15 cellular contexts compared by ENCODE assay signal in the genomic region with DNA sequence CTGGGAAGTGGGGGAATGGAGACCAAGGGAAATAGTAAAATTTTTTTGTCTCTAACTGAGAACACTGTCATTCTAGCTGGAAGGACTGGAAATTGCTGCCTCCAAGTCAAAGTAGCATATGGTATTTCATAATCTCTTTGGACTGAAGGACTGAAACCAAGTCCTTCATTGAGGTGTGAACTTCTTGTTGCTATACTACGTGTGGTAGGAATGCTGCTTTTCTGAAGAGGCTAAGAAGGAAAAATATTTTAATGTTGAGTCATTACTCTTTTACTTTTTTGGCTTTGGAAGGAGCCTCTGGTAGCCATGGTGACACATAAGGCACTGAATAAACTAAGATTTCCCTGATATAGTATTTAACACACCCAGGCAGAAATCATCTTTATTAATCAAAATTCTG.
DNase-seq lines count a peak whose midpoint lies in the region; ATAC-seq, FAIRE-seq and TF ChIP-seq lines count a peak whose summit lies in the region.
"Had no signal": no experiment of that assay in that cellular context is flagged by ENCODE, and none has a peak within 500 bp of the region (broad histone marks: within the 10 kb centered on the region; RNA-seq: fewer than 3 reads in every experiment).

No MANE protein-coding gene starts in this region.

- intact Hi-C loops in kidney (cut with DNase I): no loop called here

- H3K4me3 Mint-ChIP-seq in neural progenitor cell: no peak overlapping the region
- H3K4me3 Mint-ChIP-seq: CD4-positive, alpha-beta memory T cell; mesothelial cell of epicardium had no signal

- peaks cover 3% of the 10 kb centered on the region for H3K4me1 Mint-ChIP-seq in neural progenitor cell
- H3K4me1 Mint-ChIP-seq: CD4-positive, alpha-beta memory T cell had no signal

- peak; percentile 42 for DNase-seq in Daoy (ENCODE audit: low read depth)
- DNase-seq in RPMI7951 (ENCODE audit: low read depth): peak; percentile 76
- peak; percentile 5 for DNase-seq in epithelial cell of prostate (ENCODE audit: low read depth, low spot score)
- DNase-seq in non-pigmented ciliary epithelial cell (ENCODE audit: low read depth): peak; percentile 71
- DNase-seq in neural progenitor cell (ENCODE audit: low spot score): no peak
- no peak for DNase-seq in kidney
- DNase-seq in SKM-1 treated with dmso at 0.1 percent for 144 hours (lab: John Stamatoyannopoulos, UW; ENCODE audit: unreplicated experiment): no peak
- DNase-seq: activated CD4-positive, alpha-beta T cell treated with anti-CD3 and anti-CD28 coated beads, Interleukin-2, amount 50 U/mL, for 4 hours; activated gamma-delta T cell; CD4-positive, alpha-beta memory T cell; NCI-H2107 had no signal

- no peaks in the 10 kb centered on the region for H3F3A ChIP-seq in neural progenitor cell (ENCODE audit: low read depth)

- H2AFZ ChIP-seq in neural progenitor cell (replicated peaks): no peak overlapping the region

- H3K79me2 ChIP-seq in neural progenitor cell (ENCODE audit: low read depth): no peaks in the 10 kb centered on the region

- peaks cover 2% of the 10 kb centered on the region for H3K27me3 Mint-ChIP-seq in neural progenitor cell (ENCODE audit: insufficient read depth, low read depth)
- H3K27me3 Mint-ChIP-seq: CD4-positive, alpha-beta memory T cell had no signal

- peaks cover 23% of the 10 kb centered on the region for H3K9me3 ChIP-seq in neural progenitor cell (ENCODE audit: low read depth)
- H3K9me3 ChIP-seq in kidney (ENCODE audit: control insufficient read depth in 1 of 2, low read length in 2 of 2): peaks cover 5 to 8% of the 10 kb centered on the region in 2 donors
- H3K9me3 ChIP-seq: prostate gland had no signal

- H3K27me3 ChIP-seq in neural progenitor cell: no peaks in the 10 kb centered on the region

- H3K4me2 ChIP-seq in neural progenitor cell: no peak overlapping the region

- TF ChIP-seq CTCF in neural progenitor cell (IDR thresholded peaks at IDR 0.05) (no peak), kidney (IDR thresholded peaks at IDR 0.05; ENCODE audit: borderline replicate concordance, extremely low read depth, insufficient read depth) (no peak)

- H3K4me1 ChIP-seq in neural progenitor cell (no peaks in the 10 kb centered on the region), kidney (ENCODE audit: control insufficient read depth in 1 of 2, insufficient read depth in 1 of 2, low read depth in 1 of 2, low read length in 2 of 2) (no peaks in the 10 kb centered on the region)
- H3K4me1 ChIP-seq: prostate gland had no signal

- H3K9ac ChIP-seq in neural progenitor cell (no peak overlapping the region), kidney (ENCODE audit: low read length in 2 of 2) (no peak overlapping the region)

- no peak overlapping the region for H3K4me3 ChIP-seq in neural progenitor cell
- H3K4me3 ChIP-seq in kidney (ENCODE audit: low read length in 2 of 2): no peak overlapping the region
- H3K4me3 ChIP-seq: prostate gland had no signal

- no peaks in the 10 kb centered on the region for H4K20me1 ChIP-seq in neural progenitor cell (ENCODE audit: low read depth)

- peaks cover 9% of the 10 kb centered on the region for H3K36me3 ChIP-seq in neural progenitor cell
- H3K36me3 ChIP-seq in kidney (ENCODE audit: control insufficient read depth in 1 of 2, insufficient read depth in 2 of 2, low read length in 2 of 2): no peaks in the 10 kb centered on the region
- H3K36me3 ChIP-seq: prostate gland had no signal

- H3K9me3 Mint-ChIP-seq in neural progenitor cell: peaks cover 67% of the 10 kb centered on the region

- peaks cover 36% of the 10 kb centered on the region for H3K36me3 Mint-ChIP-seq in neural progenitor cell
- H3K36me3 Mint-ChIP-seq: CD4-positive, alpha-beta memory T cell; mesothelial cell of epicardium had no signal

- ATAC-seq in HG03039 (IDR thresholded peaks at IDR 0.05; ENCODE audit: unreplicated experiment): no peak

- no peak overlapping the region for H3K27ac Mint-ChIP-seq in neural progenitor cell
- H3K27ac Mint-ChIP-seq: CD4-positive, alpha-beta memory T cell; mesothelial cell of epicardium had no signal

- no peak overlapping the region for H3K27ac ChIP-seq in epithelial cell of prostate
- H3K27ac ChIP-seq in neural progenitor cell: no peak overlapping the region
- no peak overlapping the region for H3K27ac ChIP-seq in kidney (ENCODE audit: low read depth in 2 of 2, low read length in 2 of 2)
- H3K27ac ChIP-seq: prostate gland had no signal

- no peak for FAIRE-seq in kidney (lab: Jason Lieb, UNC)
- FAIRE-seq: colon had no signal

Comparison
In these comparisons a context has a peak if more than half of its experiments do, and no peak if none do; other contexts are left out.
1. DNase-seq: peak in Daoy (single experiment), RPMI7951 (single experiment), epithelial cell of prostate (single experiment) and non-pigmented ciliary epithelial cell (single experiment); none in neural progenitor cell (single experiment), kidney (single experiment) and SKM-1 treated with dmso at 0.1 percent for 144 hours (single experiment).